ENCODE assay signal across 15 cellular contexts in genomic region chr6:140344149-140344913, GRCh38.
DNase-seq lines count a peak whose midpoint lies in the region; TF ChIP-seq lines count a peak whose summit lies in the region.
"Had no signal": no experiment of that assay in that cellular context is flagged by ENCODE, and none has a peak within 500 bp of the region (broad histone marks: within the 10 kb centered on the region; RNA-seq: fewer than 3 reads in every experiment).

No MANE protein-coding gene starts in this region.

- no peak overlapping the region for H3K4me3 Mint-ChIP-seq in activated CD4-positive, alpha-beta memory T cell treated with anti-CD3 and anti-CD28 coated beads for 36 hours
- H3K4me3 Mint-ChIP-seq in progenitor cell of endocrine pancreas (ENCODE audit: low read depth) (no peak overlapping the region), endothelial cell (ENCODE audit: unreplicated experiment) (no peak overlapping the region)
- H3K4me3 Mint-ChIP-seq: memory B cell; T-helper 2 cell treated with Interferon-gamma antibody and Interleukin-4, amounts not matched to agents 5 μg/mL and 100 μg/mL, for 36 hours had no signal

- TF ChIP-seq CTCF in choroid plexus epithelial cell (conservative IDR thresholded peaks at IDR 0.05; ENCODE audit: low read depth, low read length) = no peak
- TF ChIP-seq CTCF in progenitor cell of endocrine pancreas (IDR thresholded peaks at IDR 0.05; ENCODE audit: unreplicated experiment) = no peak
- TF ChIP-seq CTCF in endothelial cell (IDR thresholded peaks at IDR 0.05; ENCODE audit: unreplicated experiment) = no peak

- H3K36me3 Mint-ChIP-seq in activated CD4-positive, alpha-beta memory T cell treated with anti-CD3 and anti-CD28 coated beads for 36 hours = no peaks in the 10 kb centered on the region
- no peaks in the 10 kb centered on the region for H3K36me3 Mint-ChIP-seq in progenitor cell of endocrine pancreas (ENCODE audit: insufficient read depth)
- H3K36me3 Mint-ChIP-seq in endothelial cell (ENCODE audit: low read depth, unreplicated experiment) = no peaks in the 10 kb centered on the region
- H3K36me3 Mint-ChIP-seq: memory B cell had no signal

- no peaks in the 10 kb centered on the region for H3K4me1 Mint-ChIP-seq in activated CD4-positive, alpha-beta memory T cell treated with anti-CD3 and anti-CD28 coated beads for 36 hours (ENCODE audit: low read depth)
- H3K4me1 Mint-ChIP-seq in progenitor cell of endocrine pancreas (ENCODE audit: low read depth) (no peaks in the 10 kb centered on the region), endothelial cell (ENCODE audit: unreplicated experiment) (peaks cover 8% of the 10 kb centered on the region)
- H3K4me1 Mint-ChIP-seq: memory B cell had no signal

- no peaks in the 10 kb centered on the region for H3K9me3 Mint-ChIP-seq in activated CD4-positive, alpha-beta memory T cell treated with anti-CD3 and anti-CD28 coated beads for 36 hours
- H3K9me3 Mint-ChIP-seq in progenitor cell of endocrine pancreas (ENCODE audit: low read depth) (no peaks in the 10 kb centered on the region), endothelial cell (ENCODE audit: unreplicated experiment) (peaks cover 5% of the 10 kb centered on the region)
- H3K9me3 Mint-ChIP-seq: T-helper 2 cell treated with Interferon-gamma antibody and Interleukin-4, amounts not matched to agents 5 μg/mL and 100 μg/mL, for 36 hours had no signal

- POLR2A ChIA-PET in activated CD4-positive, alpha-beta memory T cell treated with anti-CD3 and anti-CD28 coated beads for 36 hours (lab: Charles Lee) = no interaction called here

- CTCF ChIA-PET in activated CD4-positive, alpha-beta memory T cell treated with anti-CD3 and anti-CD28 coated beads for 36 hours (lab: Charles Lee) = no interaction called here

- no peak overlapping the region for H3K27ac Mint-ChIP-seq in activated CD4-positive, alpha-beta memory T cell treated with anti-CD3 and anti-CD28 coated beads for 36 hours
- H3K27ac Mint-ChIP-seq in progenitor cell of endocrine pancreas (no peak overlapping the region), endothelial cell (ENCODE audit: unreplicated experiment) (no peak overlapping the region)
- H3K27ac Mint-ChIP-seq: memory B cell; T-helper 2 cell treated with Interferon-gamma antibody and Interleukin-4, amounts not matched to agents 5 μg/mL and 100 μg/mL, for 36 hours had no signal

- intact Hi-C loops in activated CD4-positive, alpha-beta memory T cell treated with anti-CD3 and anti-CD28 coated beads for 36 hours (cut with micrococcal nuclease) = no loop called here

- H3K27me3 Mint-ChIP-seq in activated CD4-positive, alpha-beta memory T cell treated with anti-CD3 and anti-CD28 coated beads for 36 hours = peaks cover 12% of the 10 kb centered on the region
- H3K27me3 Mint-ChIP-seq in progenitor cell of endocrine pancreas = no peaks in the 10 kb centered on the region
- peaks cover 2% of the 10 kb centered on the region for H3K27me3 Mint-ChIP-seq in endothelial cell (ENCODE audit: unreplicated experiment)
- H3K27me3 Mint-ChIP-seq: memory B cell had no signal

- DNase-seq in AG20443 (ENCODE audit: low spot score) (peak; percentile 36), HT1080 (ENCODE audit: low read depth) (peak; percentile 63), choroid plexus epithelial cell (ENCODE audit: low read depth) (peak; percentile 67), kidney glomerular epithelial cell (lab: John Stamatoyannopoulos, UW) (peak; percentile 57), progenitor cell of endocrine pancreas (ENCODE audit: low spot score, unreplicated experiment) (no peak), endothelial cell (ENCODE audit: low spot score) (no peak)
- DNase-seq in activated CD4-positive, alpha-beta memory T cell treated with anti-CD3 and anti-CD28 coated beads for 36 hours = no peak
- no peak for DNase-seq in effector CD4-positive, alpha-beta T cell
- DNase-seq: activated CD8-positive, alpha-beta memory T cell treated with anti-CD3 and anti-CD28 coated beads for 24 hours; activated naive CD4-positive, alpha-beta T cell treated with Interleukin-2 at 50 U/mL for 16 hours; NCI-H2171 had no signal

- H3K4me3 ChIP-seq in choroid plexus epithelial cell (ENCODE audit: low read depth, low read length) = no peak overlapping the region
- H3K4me3 ChIP-seq: BLaER1 treated with 17β-estradiol and CSF1 and Interleukin-3, amounts not matched to agents 10 nM and 100 nM; coronary artery had no signal

Comparison
In these comparisons a context has a peak if more than half of its experiments do, and no peak if none do; other contexts are left out.
1. DNase-seq: peak in AG20443 (single experiment), HT1080 (single experiment), choroid plexus epithelial cell (single experiment) and kidney glomerular epithelial cell (single experiment); none in activated CD4-positive, alpha-beta memory T cell treated with anti-CD3 and anti-CD28 coated beads for 36 hours (single experiment), progenitor cell of endocrine pancreas (single experiment), effector CD4-positive, alpha-beta T cell (single experiment) and endothelial cell (single experiment).